Comparison of ENCODE assay signal across 18 cellular contexts in genomic region chr11:130738618-130739017, GRCh38.
DNase-seq lines count a peak whose midpoint lies in the region; ATAC-seq and TF ChIP-seq lines count a peak whose summit lies in the region.
"Had no signal": no experiment of that assay in that cellular context is flagged by ENCODE, and none has a peak within 500 bp of the region (broad histone marks: within the 10 kb centered on the region; RNA-seq: fewer than 3 reads in every experiment).

No MANE protein-coding gene starts in this region.

- peak overlapping the region; percentile 97 for H3K27ac Mint-ChIP-seq in mesothelial cell of epicardium
- no peak overlapping the region for H3K27ac Mint-ChIP-seq in activated naive CD8-positive, alpha-beta T cell treated with anti-CD3 and anti-CD28 coated beads, Interleukin-2, amount 50 U/mL, for 24 hours
- no peak overlapping the region for H3K27ac Mint-ChIP-seq in CD8-positive, alpha-beta memory T cell
- H3K27ac Mint-ChIP-seq: activated CD4-positive, alpha-beta memory T cell treated with anti-CD3 and anti-CD28 coated beads, Interleukin-2, amount 10 ng/mL, durations not matched to agents 7 days and 5 days; naive thymus-derived CD8-positive, alpha-beta T cell had no signal

- DNase-seq in AG08395 (ENCODE audit: low spot score): peak; percentile 20
- peak; percentile 59 for DNase-seq in GM23248
- DNase-seq in choroid plexus epithelial cell (ENCODE audit: low read depth): peak; percentile 35
- DNase-seq in mesothelial cell of epicardium (ENCODE audit: low spot score in 2 of 2, unreplicated experiment in 2 of 2): no peak
- no peak for DNase-seq in activated naive CD8-positive, alpha-beta T cell treated with anti-CD3 and anti-CD28 coated beads, Interleukin-2, amount 50 U/mL, for 24 hours
- DNase-seq in NCI-H146 treated with DMSO at 0.1 percent for 48 hours (lab: John Stamatoyannopoulos, UW; ENCODE audit: unreplicated experiment): no peak
- DNase-seq in CD8-positive, alpha-beta memory T cell: no peak
- DNase-seq: activated CD4-positive, alpha-beta memory T cell treated with anti-CD3 and anti-CD28 coated beads, Interleukin-2, amount 10 ng/mL, durations not matched to agents 7 days and 5 days; AML-193; amygdala; cortex of kidney; KBM-7; naive thymus-derived CD8-positive, alpha-beta T cell; NCI-H345; stimulated activated CD4-positive, alpha-beta T cell treated with anti-CD3 and anti-CD28 coated beads, Interleukin-4, amount 100 ng/mL, for 1 hour had no signal

- no peaks in the 10 kb centered on the region for H3K27me3 ChIP-seq in GM23248 (replicated peaks; ENCODE audit: insufficient read depth)
- H3K27me3 ChIP-seq in CD8-positive, alpha-beta memory T cell (ENCODE audit: insufficient read depth, low read length, poor library complexity, severe bottlenecking): no peaks in the 10 kb centered on the region
- H3K27me3 ChIP-seq: right atrium auricular region, SJSA1 had no signal

- H3K4me1 ChIP-seq in GM23248 (ENCODE audit: insufficient read depth): peaks cover 24% of the 10 kb centered on the region
- H3K4me1 ChIP-seq in CD8-positive, alpha-beta memory T cell (ENCODE audit: insufficient read depth, low read length): no peaks in the 10 kb centered on the region

- H3K9me2 ChIP-seq in GM23248 (ENCODE audit: insufficient read depth): no peaks in the 10 kb centered on the region

- H3K4me2 ChIP-seq in GM23248 (ENCODE audit: unreplicated experiment): peak overlapping the region; percentile 64

- peaks cover 32% of the 10 kb centered on the region for H3K36me3 Mint-ChIP-seq in mesothelial cell of epicardium
- H3K36me3 Mint-ChIP-seq in activated naive CD8-positive, alpha-beta T cell treated with anti-CD3 and anti-CD28 coated beads, Interleukin-2, amount 50 U/mL, for 24 hours (ENCODE audit: low read depth): no peaks in the 10 kb centered on the region
- peaks cover 0 to 14% (median 0%) of the 10 kb centered on the region in 3 donors for H3K36me3 Mint-ChIP-seq in CD8-positive, alpha-beta memory T cell

- POLR2A ChIA-PET in CD8-positive, alpha-beta memory T cell (lab: Charles Lee): no interaction called here

- CTCF ChIA-PET in CD8-positive, alpha-beta memory T cell (lab: Charles Lee): no interaction called here

- no peak overlapping the region for H3K4me3 Mint-ChIP-seq in mesothelial cell of epicardium
- no peak overlapping the region for H3K4me3 Mint-ChIP-seq in activated naive CD8-positive, alpha-beta T cell treated with anti-CD3 and anti-CD28 coated beads, Interleukin-2, amount 50 U/mL, for 24 hours
- no peak overlapping the region for H3K4me3 Mint-ChIP-seq in CD8-positive, alpha-beta memory T cell
- H3K4me3 Mint-ChIP-seq: activated CD4-positive, alpha-beta memory T cell treated with anti-CD3 and anti-CD28 coated beads, Interleukin-2, amount 10 ng/mL, durations not matched to agents 7 days and 5 days; naive thymus-derived CD8-positive, alpha-beta T cell had no signal

- no peak for ATAC-seq in activated naive CD8-positive, alpha-beta T cell treated with anti-CD3 and anti-CD28 coated beads, Interleukin-2, amount 50 U/mL, for 24 hours
- ATAC-seq in HG03442 (IDR thresholded peaks at IDR 0.05; ENCODE audit: unreplicated experiment): no peak
- ATAC-seq: naive thymus-derived CD8-positive, alpha-beta T cell had no signal

- H3K9me3 Mint-ChIP-seq in mesothelial cell of epicardium: peaks cover 51% of the 10 kb centered on the region
- H3K9me3 Mint-ChIP-seq in activated naive CD8-positive, alpha-beta T cell treated with anti-CD3 and anti-CD28 coated beads, Interleukin-2, amount 50 U/mL, for 24 hours: peaks cover 33% of the 10 kb centered on the region
- H3K9me3 Mint-ChIP-seq in CD8-positive, alpha-beta memory T cell: peaks cover 19 to 24% (median 22%) of the 10 kb centered on the region in 5 donors

- peak overlapping the region; percentile 71 for H3K27ac ChIP-seq in GM23248
- H3K27ac ChIP-seq in CD8-positive, alpha-beta memory T cell (ENCODE audit: low read depth, low read length): no peak overlapping the region
- H3K27ac ChIP-seq: SJSA1 had no signal

- in situ Hi-C loops in GM23248 (cut with MboI): no loop called here

- WGBS in GM23248 (ENCODE audit: low coverage in 1 of 2, low lambda C conversion rate in 2 of 2, missing lambda C conversion rate in 2 of 2), 2 experiments: 40 to 48% methylated on average over 4 of the region's 4 CpGs

- no peaks in the 10 kb centered on the region for H4K20me1 ChIP-seq in GM23248 (ENCODE audit: insufficient read depth)

- peak overlapping the region; percentile 7 for H3K4me3 ChIP-seq in GM23248
- no peak overlapping the region for H3K4me3 ChIP-seq in choroid plexus epithelial cell (ENCODE audit: low read depth, low read length)
- H3K4me3 ChIP-seq in CD8-positive, alpha-beta memory T cell (ENCODE audit: low read length): no peak overlapping the region
- H3K4me3 ChIP-seq: right atrium auricular region, SJSA1 had no signal

- peaks cover 30% of the 10 kb centered on the region for H3K4me1 Mint-ChIP-seq in mesothelial cell of epicardium
- H3K4me1 Mint-ChIP-seq in activated naive CD8-positive, alpha-beta T cell treated with anti-CD3 and anti-CD28 coated beads, Interleukin-2, amount 50 U/mL, for 24 hours: peaks cover 3% of the 10 kb centered on the region
- H3K4me1 Mint-ChIP-seq in CD8-positive, alpha-beta memory T cell: peaks cover 8 to 13% (median 10%) of the 10 kb centered on the region in 3 donors

- TF ChIP-seq CTCF in choroid plexus epithelial cell (conservative IDR thresholded peaks at IDR 0.05; ENCODE audit: low read depth, low read length) (no peak), mesothelial cell of epicardium (IDR thresholded peaks at IDR 0.05; ENCODE audit: unreplicated experiment) (no peak)

- H3F3A ChIP-seq in GM23248 (ENCODE audit: insufficient read depth): peaks cover 27% of the 10 kb centered on the region; the same call in 1 of the 2 replicates

- no peak overlapping the region for H2AFZ ChIP-seq in GM23248

- no peaks in the 10 kb centered on the region for H3K27me3 Mint-ChIP-seq in mesothelial cell of epicardium (ENCODE audit: low read depth)
- H3K27me3 Mint-ChIP-seq in activated naive CD8-positive, alpha-beta T cell treated with anti-CD3 and anti-CD28 coated beads, Interleukin-2, amount 50 U/mL, for 24 hours: no peaks in the 10 kb centered on the region
- no peaks in the 10 kb centered on the region for H3K27me3 Mint-ChIP-seq in CD8-positive, alpha-beta memory T cell
- H3K27me3 Mint-ChIP-seq: naive thymus-derived CD8-positive, alpha-beta T cell had no signal

- H3K79me2 ChIP-seq in GM23248 (ENCODE audit: insufficient read depth): no peaks in the 10 kb centered on the region

- peak overlapping the region; percentile 53 for H3K9ac ChIP-seq in GM23248

- no peaks in the 10 kb centered on the region for H3K36me3 ChIP-seq in GM23248 (ENCODE audit: low read depth)
- no peaks in the 10 kb centered on the region for H3K36me3 ChIP-seq in CD8-positive, alpha-beta memory T cell (ENCODE audit: insufficient read depth, low read length)
- H3K36me3 ChIP-seq: right atrium auricular region, SJSA1 had no signal

- peaks cover 11% of the 10 kb centered on the region for H3K9me3 ChIP-seq in GM23248 (ENCODE audit: low read depth)
- peaks cover 4% of the 10 kb centered on the region for H3K9me3 ChIP-seq in CD8-positive, alpha-beta memory T cell (ENCODE audit: low read length)

Comparison
In these comparisons a context has a peak if more than half of its experiments do, and no peak if none do; other contexts are left out.
1. DNase-seq: peak in AG08395 (single experiment), GM23248 (single experiment) and choroid plexus epithelial cell (single experiment); none in mesothelial cell of epicardium (0 of 2), activated naive CD8-positive, alpha-beta T cell treated with anti-CD3 and anti-CD28 coated beads, Interleukin-2, amount 50 U/mL, for 24 hours (single experiment), NCI-H146 treated with DMSO at 0.1 percent for 48 hours (single experiment) and CD8-positive, alpha-beta memory T cell (0 of 5).